11 cellular contexts compared by ENCODE assay signal in the genomic region with DNA sequence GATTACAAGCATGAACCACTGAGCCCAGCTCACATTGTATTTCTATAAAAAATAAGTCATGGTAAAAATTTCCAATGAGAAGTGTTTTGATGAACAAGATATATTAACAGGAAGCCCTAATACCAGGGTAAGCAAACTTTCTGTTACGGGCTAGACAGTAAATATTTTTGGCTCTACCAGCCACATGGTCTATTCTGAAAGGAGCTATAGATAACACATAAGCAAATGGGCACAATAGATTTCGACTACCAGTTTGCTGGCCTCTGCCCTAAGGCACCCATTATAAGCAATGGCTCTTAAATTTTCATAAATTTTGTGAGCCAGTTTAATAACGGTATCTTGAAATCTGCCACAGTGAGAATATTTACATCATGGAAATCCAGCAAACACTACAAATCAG. TPM values are rescaled to one million over a fixed set of nuclear protein-coding genes. Genes with fewer than 3 reads are reported as not detected.
DNase-seq lines count a peak whose midpoint lies in the region; ATAC-seq and TF ChIP-seq lines count a peak whose summit lies in the region.
"Had no signal": no experiment of that assay in that cellular context is flagged by ENCODE, and none has a peak within 500 bp of the region (broad histone marks: within the 10 kb centered on the region; RNA-seq: fewer than 3 reads in every experiment).

No MANE protein-coding gene starts in this region.

- no peak overlapping the region for H2AFZ ChIP-seq in Karpas-422 (ENCODE audit: low read length)

- peaks cover 99% of the 10 kb centered on the region for H3K79me2 ChIP-seq in Karpas-422 (ENCODE audit: low read length)

- peaks cover 25% of the 10 kb centered on the region for H4K20me1 ChIP-seq in Karpas-422 (ENCODE audit: insufficient read depth, low read depth, low read length)

- H3K9me2 ChIP-seq in Karpas-422 (replicated peaks; ENCODE audit: insufficient read depth, low read length) = no peaks in the 10 kb centered on the region

- intact Hi-C loops in left ventricle myocardium superior (cut with micrococcal nuclease) = no loop called here
- intact Hi-C loops in right cardiac atrium (cut with DNase I) = loop anchor here in 1 of 4 donors (10.0 kb wide), 1 partner anchor 75 kb away; the partner anchor contains the start of gene IDNK
- intact Hi-C loops in psoas muscle (cut with DNase I) = no loop called here

- H3K27me3 ChIP-seq in right cardiac atrium (ENCODE audit: control insufficient read depth, insufficient read depth) (no peaks in the 10 kb centered on the region), Karpas-422 (ENCODE audit: low read length) (no peaks in the 10 kb centered on the region), psoas muscle (ENCODE audit: insufficient read depth in 3 of 3, low read length in 2 of 3) (no peaks in the 10 kb centered on the region), MG63 (no peaks in the 10 kb centered on the region)
- H3K27me3 ChIP-seq: ascending aorta, dorsolateral prefrontal cortex had no signal

- H3K4me1 ChIP-seq in right cardiac atrium (ENCODE audit: control insufficient read depth, insufficient read depth, low read length) = peaks cover 5% of the 10 kb centered on the region
- H3K4me1 ChIP-seq in Karpas-422 (ENCODE audit: low read length) = peaks cover 91% of the 10 kb centered on the region
- peaks cover 67% of the 10 kb centered on the region for H3K4me1 ChIP-seq in psoas muscle

- no peak for DNase-seq in left ventricle myocardium superior
- DNase-seq in right cardiac atrium = no peak
- DNase-seq in Karpas-422 = peak; percentile 63
- DNase-seq in psoas muscle = no peak
- no peak for DNase-seq in MG63
- no peak for DNase-seq in NK-92 treated with Interleukin-12 subunit alpha and Interleukin-12 subunit beta, amount 100 ng/mL, for 24 hours (lab: John Stamatoyannopoulos, UW)
- no peak for DNase-seq in GM03348 (ENCODE audit: low spot score)
- DNase-seq: dorsolateral prefrontal cortex, NCI-H187 had no signal

- peaks cover 4% of the 10 kb centered on the region; the same call in 1 of the 2 replicates for H3K36me3 ChIP-seq in Karpas-422 (ENCODE audit: insufficient read depth, low read length)
- peaks cover 0 to 3% of the 10 kb centered on the region in 2 donors for H3K36me3 ChIP-seq in psoas muscle (ENCODE audit: insufficient read depth in 1 of 2, low read depth in 1 of 2)
- no peaks in the 10 kb centered on the region for H3K36me3 ChIP-seq in MG63
- H3K36me3 ChIP-seq: ascending aorta had no signal

- H3K9me3 ChIP-seq in right cardiac atrium (ENCODE audit: control insufficient read depth, low read length) = no peaks in the 10 kb centered on the region
- H3K9me3 ChIP-seq in Karpas-422 (ENCODE audit: low read length) = no peaks in the 10 kb centered on the region
- no peaks in the 10 kb centered on the region for H3K9me3 ChIP-seq in psoas muscle
- H3K9me3 ChIP-seq in MG63 = no peaks in the 10 kb centered on the region
- H3K9me3 ChIP-seq: ascending aorta had no signal

- no peak for TF ChIP-seq CTCF in psoas muscle (IDR thresholded peaks at IDR 0.05)

- peak overlapping the region; percentile 72 for H3K4me2 ChIP-seq in Karpas-422 (ENCODE audit: low read depth, low read length, poor library complexity, severe bottlenecking)

- ATAC-seq in left ventricle myocardium superior = peak; percentile 52
- ATAC-seq in right cardiac atrium = no peak
- ATAC-seq in HG02571 (IDR thresholded peaks at IDR 0.05; ENCODE audit: unreplicated experiment) = peak; percentile 42
- no peak for ATAC-seq in psoas muscle

- no peak overlapping the region for H3K4me3 ChIP-seq in right cardiac atrium (ENCODE audit: low read length)
- peak overlapping the region; percentile 33 for H3K4me3 ChIP-seq in Karpas-422 (ENCODE audit: low read length)
- H3K4me3 ChIP-seq in psoas muscle = peak overlapping the region; percentile 39
- H3K4me3 ChIP-seq in MG63 = no peak overlapping the region
- H3K4me3 ChIP-seq: ascending aorta, dorsolateral prefrontal cortex had no signal

- WGBS in right cardiac atrium = 81% methylated on average over 3 of the region's 3 CpGs
- 81 to 92% (median 82%) methylated on average over 3 of the region's 3 CpGs for WGBS in psoas muscle, 3 donors

- H3K27ac ChIP-seq in right cardiac atrium (ENCODE audit: low read length) = no peak overlapping the region
- H3K27ac ChIP-seq in Karpas-422 (ENCODE audit: low read length) = peak overlapping the region; percentile 79
- H3K27ac ChIP-seq in psoas muscle = no peak overlapping the region
- H3K27ac ChIP-seq: ascending aorta, dorsolateral prefrontal cortex had no signal

- peak overlapping the region; percentile 16; the same call in 1 of the 2 replicates for H3K9ac ChIP-seq in Karpas-422 (ENCODE audit: low read length)

RNA-seq across cellular contexts. Expression of gene UBQLN1, which starts 8.1 kb away (rescaled TPM):
- total RNA-seq in left ventricle myocardium superior (85.2 TPM), right cardiac atrium (10 to 100 TPM; 81.3 to 88.8 (median 87.1) TPM), psoas muscle (100 to 1,000 TPM; 105 to 212 (median 156) TPM)
- polyA plus RNA-seq in right cardiac atrium (31.8 TPM), psoas muscle (100 to 1,000 TPM in 2 of 3 donors, 10 to 100 TPM in 1; 89.3 to 237 (median 129) TPM)
- total RNA-seq in Karpas-422 (2014; rRNA removed; shearing (Covaris generic); ENCODE audit: low replicate concordance) = 75.9 and 118 TPM in 2 replicates
- 77.3 and 105 TPM in 2 replicates for total RNA-seq in MG63 (2014; rRNA removed; shearing (Covaris generic); ENCODE audit: low replicate concordance)

Comparison
In these comparisons a context has a peak if more than half of its experiments do, and no peak if none do; other contexts are left out.
1. ATAC-seq: peak in left ventricle myocardium superior (single experiment) and HG02571 (single experiment); none in right cardiac atrium (0 of 2) and psoas muscle (0 of 4).
2. H3K4me3 ChIP-seq: peak in Karpas-422 (single experiment) and psoas muscle (single experiment); none in right cardiac atrium (single experiment) and MG63 (single experiment).